12 cellular contexts compared by ENCODE assay signal in the genomic region with DNA sequence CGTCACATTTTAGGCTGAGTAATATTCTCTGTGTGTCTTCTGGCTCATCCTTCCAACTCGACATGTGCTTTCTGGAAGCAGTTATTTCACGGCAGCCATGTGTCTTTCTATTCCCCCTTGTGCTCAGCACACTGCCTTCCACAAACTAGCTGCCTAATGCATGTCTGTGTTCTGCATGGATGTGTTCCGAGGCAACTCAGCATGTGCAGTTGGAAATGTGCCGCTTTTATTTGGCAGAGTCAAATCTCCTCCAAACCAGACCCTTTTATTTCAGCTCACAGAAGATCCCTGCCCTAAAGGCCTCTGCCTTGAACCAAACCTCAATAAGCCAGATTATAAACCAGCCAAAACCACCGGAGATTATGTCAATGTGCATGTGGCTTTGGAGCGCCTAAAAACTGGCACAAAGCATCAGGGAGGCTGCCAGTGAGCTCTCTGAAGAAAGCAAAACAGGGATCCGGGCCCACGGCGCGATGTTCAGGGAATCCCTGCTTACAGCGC.
A peak's percentile ranks its signal among the peaks of the same experiment; 100 is the strongest.
DNase-seq lines count a peak whose midpoint lies in the region; ATAC-seq, FAIRE-seq and TF ChIP-seq lines count a peak whose summit lies in the region.
"Had no signal": no experiment of that assay in that cellular context is flagged by ENCODE, and none has a peak within 500 bp of the region (broad histone marks: within the 10 kb centered on the region; RNA-seq: fewer than 3 reads in every experiment).

No MANE protein-coding gene starts in this region.

- H3K4me3 ChIP-seq in astrocyte (ENCODE audit: insufficient read depth, low read depth, low read length) (no peak overlapping the region), rectal smooth muscle tissue (ENCODE audit: low read length) (no peak overlapping the region)

- peak; percentile 43 for DNase-seq in DMS79 treated with DMSO at 0.1 percent for 48 hours (lab: John Stamatoyannopoulos, UW)
- DNase-seq in astrocyte (ENCODE audit: low read depth) = peak; percentile 42
- DNase-seq in globus pallidus (ENCODE audit: low spot score) = peak; percentile 75
- DNase-seq in UCSD-AML1 (lab: John Stamatoyannopoulos, UW; ENCODE audit: unreplicated experiment) = no peak
- no peak for DNase-seq in GM20000 (ENCODE audit: low spot score)
- DNase-seq in NCI-H1092 treated with DMSO at 0.1 percent for 48 hours (lab: John Stamatoyannopoulos, UW) = no peak
- DNase-seq: activated CD4-positive, alpha-beta T cell treated with anti-CD3 and anti-CD28 coated beads, Interleukin-2, amount 10 ng/mL, durations not matched to agents 24 days and 14 days; activated effector memory CD4-positive, alpha-beta T cell treated with anti-CD3 and anti-CD28 coated beads, Interleukin-2, amount 50 U/mL, for 16 hours; MM.1S had no signal

- H3K27ac Mint-ChIP-seq in astrocyte (ENCODE audit: unreplicated experiment) = no peak overlapping the region
- H3K27ac Mint-ChIP-seq: activated CD4-positive, alpha-beta T cell treated with anti-CD3 and anti-CD28 coated beads, Interleukin-2, amount 10 ng/mL, durations not matched to agents 24 days and 14 days had no signal

- TF ChIP-seq CTCF in astrocyte (IDR thresholded peaks at IDR 0.05; ENCODE audit: insufficient read depth, low read depth, low read length) (no peak), GM20000 (IDR thresholded peaks at IDR 0.05; ENCODE audit: extremely low read depth, missing control alignments) (no peak)

- no peak overlapping the region for H3K4me2 ChIP-seq in astrocyte (ENCODE audit: low read length)

- FAIRE-seq in astrocyte (lab: Jason Lieb, UNC) = no peak

- no peak for ATAC-seq in HG02571 (IDR thresholded peaks at IDR 0.05; ENCODE audit: unreplicated experiment)

- H3K4me1 Mint-ChIP-seq in astrocyte (ENCODE audit: low read depth, unreplicated experiment) = peaks cover 7% of the 10 kb centered on the region
- H3K4me1 Mint-ChIP-seq: activated CD4-positive, alpha-beta T cell treated with anti-CD3 and anti-CD28 coated beads, Interleukin-2, amount 10 ng/mL, durations not matched to agents 24 days and 14 days had no signal

- H3K4me1 ChIP-seq in astrocyte (ENCODE audit: insufficient read depth, low read length) (peaks cover 2% of the 10 kb centered on the region), rectal smooth muscle tissue (ENCODE audit: control insufficient read depth, insufficient read depth, low read length) (peaks cover 9% of the 10 kb centered on the region)

- no peak overlapping the region for H3K27ac ChIP-seq in astrocyte (ENCODE audit: low read depth, low read length)
- H3K27ac ChIP-seq in rectal smooth muscle tissue (ENCODE audit: low read depth, low read length) = peak overlapping the region; percentile 29
- H3K27ac ChIP-seq: C4-2B had no signal

- no peaks in the 10 kb centered on the region for H3K79me2 ChIP-seq in astrocyte (ENCODE audit: insufficient read depth, low read length)

- no peaks in the 10 kb centered on the region for H3K9me3 Mint-ChIP-seq in astrocyte (ENCODE audit: unreplicated experiment)

- H3K9ac ChIP-seq in astrocyte (ENCODE audit: low read length) (no peak overlapping the region), rectal smooth muscle tissue (ENCODE audit: low read length) (no peak overlapping the region)

- no peaks in the 10 kb centered on the region for H4K20me1 ChIP-seq in astrocyte (ENCODE audit: insufficient read depth, low read length)

- no peaks in the 10 kb centered on the region for H3K27me3 Mint-ChIP-seq in astrocyte (ENCODE audit: low read depth, unreplicated experiment)
- H3K27me3 Mint-ChIP-seq: activated CD4-positive, alpha-beta T cell treated with anti-CD3 and anti-CD28 coated beads, Interleukin-2, amount 10 ng/mL, durations not matched to agents 24 days and 14 days had no signal

- peak overlapping the region; percentile 40 for H2AFZ ChIP-seq in astrocyte (ENCODE audit: low read depth, low read length)

- H3K36me3 ChIP-seq in astrocyte (ENCODE audit: insufficient read depth, low read length) (no peaks in the 10 kb centered on the region), rectal smooth muscle tissue (ENCODE audit: control insufficient read depth, insufficient read depth, low read length) (no peaks in the 10 kb centered on the region)

- no peak overlapping the region for H3K4me3 Mint-ChIP-seq in astrocyte (ENCODE audit: unreplicated experiment)
- H3K4me3 Mint-ChIP-seq: activated CD4-positive, alpha-beta T cell treated with anti-CD3 and anti-CD28 coated beads, Interleukin-2, amount 10 ng/mL, durations not matched to agents 24 days and 14 days had no signal

- no peaks in the 10 kb centered on the region for H3K36me3 Mint-ChIP-seq in astrocyte (ENCODE audit: low read depth, unreplicated experiment)

- H3K9me3 ChIP-seq in astrocyte (ENCODE audit: insufficient read depth, low read depth, low read length) = no peaks in the 10 kb centered on the region

- H3K27me3 ChIP-seq in astrocyte (ENCODE audit: insufficient read depth, low read length) (no peaks in the 10 kb centered on the region), rectal smooth muscle tissue (ENCODE audit: control insufficient read depth, insufficient read depth, low read length) (no peaks in the 10 kb centered on the region)

Comparison
In these comparisons a context has a peak if more than half of its experiments do, and no peak if none do; other contexts are left out.
1. DNase-seq: peak in DMS79 treated with DMSO at 0.1 percent for 48 hours (single experiment), astrocyte (single experiment) and globus pallidus (single experiment); none in UCSD-AML1 (single experiment), GM20000 (single experiment) and NCI-H1092 treated with DMSO at 0.1 percent for 48 hours (single experiment).